ENCODE assay signal across 24 cellular contexts in genomic region chr3:123423026-123423425, GRCh38. TPM values are rescaled to one million over a fixed set of nuclear protein-coding genes. Genes with fewer than 3 reads are reported as not detected.
DNase-seq lines count a peak whose midpoint lies in the region; ATAC-seq lines count a peak whose summit lies in the region.
"Had no signal": no experiment of that assay in that cellular context is flagged by ENCODE, and none has a peak within 500 bp of the region (broad histone marks: within the 10 kb centered on the region; RNA-seq: fewer than 3 reads in every experiment).

No MANE protein-coding gene starts in this region.

- no peaks in the 10 kb centered on the region for H3K27me3 ChIP-seq in right cardiac atrium (ENCODE audit: control insufficient read depth, insufficient read depth)

- H3K4me1 Mint-ChIP-seq in activated CD8-positive, alpha-beta T cell treated with anti-CD3 and anti-CD28 coated beads, Interleukin-2, amount 10 ng/mL, durations not matched to agents 7 days and 5 days (ENCODE audit: low read depth) = no peaks in the 10 kb centered on the region
- H3K4me1 Mint-ChIP-seq: activated naive CD8-positive, alpha-beta T cell treated with anti-CD3 and anti-CD28 coated beads, Interleukin-2, amount 10 ng/mL, durations not matched to agents 7 days and 5 days; activated T-helper 17 cell treated with anti-CD3 and anti-CD28 coated beads, Interleukin-2, amount 50 U/mL, for 72 hours had no signal

- H3K36me3 Mint-ChIP-seq in activated CD8-positive, alpha-beta T cell treated with anti-CD3 and anti-CD28 coated beads, Interleukin-2, amount 10 ng/mL, durations not matched to agents 7 days and 5 days (ENCODE audit: low read depth) = no peaks in the 10 kb centered on the region
- H3K36me3 Mint-ChIP-seq: activated naive CD8-positive, alpha-beta T cell treated with anti-CD3 and anti-CD28 coated beads, Interleukin-2, amount 10 ng/mL, durations not matched to agents 7 days and 5 days had no signal

- no peak overlapping the region for H3K4me3 Mint-ChIP-seq in activated CD8-positive, alpha-beta T cell treated with anti-CD3 and anti-CD28 coated beads, Interleukin-2, amount 10 ng/mL, durations not matched to agents 7 days and 5 days
- H3K4me3 Mint-ChIP-seq: activated naive CD8-positive, alpha-beta T cell treated with anti-CD3 and anti-CD28 coated beads, Interleukin-2, amount 10 ng/mL, durations not matched to agents 7 days and 5 days; activated T-helper 17 cell treated with anti-CD3 and anti-CD28 coated beads, Interleukin-2, amount 50 U/mL, for 72 hours; CD4-positive, alpha-beta T cell; stimulated activated naive CD8-positive, alpha-beta T cell treated with anti-CD3 and anti-CD28 coated beads, Interleukin-15, amount 100 ng/mL, for 72 hours had no signal

- H3K4me3 ChIP-seq in right cardiac atrium (ENCODE audit: low read length) = no peak overlapping the region
- H3K4me3 ChIP-seq: lung had no signal

- H3K27ac ChIP-seq in cingulate gyrus (ENCODE audit: low read depth, low read length) (peak overlapping the region; percentile 92), right cardiac atrium (ENCODE audit: low read length) (peak overlapping the region; percentile 80)
- H3K27ac ChIP-seq: KMS-11 had no signal

- H3K9me3 ChIP-seq in right cardiac atrium (ENCODE audit: control insufficient read depth, low read length) = no peaks in the 10 kb centered on the region

- intact Hi-C loops in right cardiac atrium (cut with DNase I) = no loop called here

- H3K27me3 Mint-ChIP-seq in activated CD8-positive, alpha-beta T cell treated with anti-CD3 and anti-CD28 coated beads, Interleukin-2, amount 10 ng/mL, durations not matched to agents 7 days and 5 days (ENCODE audit: low read depth) = peaks cover 8% of the 10 kb centered on the region

- CTCF ChIA-PET in activated CD8-positive, alpha-beta T cell treated with anti-CD3 and anti-CD28 coated beads, Interleukin-2, amount 10 ng/mL, durations not matched to agents 7 days and 5 days (lab: Charles Lee) = no interaction called here

- 48% methylated on average over 12 of the region's 12 CpGs for whole genome bisulfite sequencing in right cardiac atrium

- peaks cover 13% of the 10 kb centered on the region for H3K4me1 ChIP-seq in right cardiac atrium (ENCODE audit: control insufficient read depth, insufficient read depth, low read length)

- ATAC-seq in right cardiac atrium (peak; percentile 47 to 52), HG02571 (IDR thresholded peaks at IDR 0.05; ENCODE audit: unreplicated experiment) (no peak)
- ATAC-seq in activated CD8-positive, alpha-beta T cell treated with anti-CD3 and anti-CD28 coated beads, Interleukin-2, amount 10 ng/mL, durations not matched to agents 7 days and 5 days = no peak
- ATAC-seq: activated T-helper 17 cell treated with anti-CD3 and anti-CD28 coated beads, Interleukin-2, amount 50 U/mL, for 72 hours had no signal

- POLR2A ChIA-PET in activated CD8-positive, alpha-beta T cell treated with anti-CD3 and anti-CD28 coated beads, Interleukin-2, amount 10 ng/mL, durations not matched to agents 7 days and 5 days (lab: Charles Lee) = no interaction called here

- peak; percentile 19 for DNase-seq in CD1c-positive myeloid dendritic cell (ENCODE audit: extremely low spot score)
- DNase-seq in right cardiac atrium = peak; percentile 47 to 80 (median 68)
- DNase-seq in renal cortical epithelial cell (ENCODE audit: low read depth) = peak; percentile 51
- no peak for DNase-seq in NAMALWA (ENCODE audit: low spot score)
- no peak for DNase-seq in activated CD8-positive, alpha-beta T cell treated with anti-CD3 and anti-CD28 coated beads, Interleukin-2, amount 10 ng/mL, durations not matched to agents 7 days and 5 days
- no peak for DNase-seq in D341Med (ENCODE audit: low spot score)
- DNase-seq: activated CD4-positive, alpha-beta T cell treated with anti-CD3 and anti-CD28 coated beads for 4 hours; activated naive CD8-positive, alpha-beta T cell treated with anti-CD3 and anti-CD28 coated beads, Interleukin-2, amount 10 ng/mL, durations not matched to agents 7 days and 5 days; CD4-positive, alpha-beta T cell; DMS79; erythroblast; NCI-H1105; NCI-H2081 treated with DMSO at 0.1 percent for 48 hours; NCI-H510A treated with DMSO at 0.1 percent for 48 hours; RPMI8226; stimulated activated CD4-positive, alpha-beta T cell treated with anti-CD3 and anti-CD28 coated beads, Interleukin-2, amount 100 ng/mL, for 48 hours; stimulated activated naive CD8-positive, alpha-beta T cell treated with anti-CD3 and anti-CD28 coated beads, Interleukin-15, amount 100 ng/mL, for 72 hours had no signal

- no peak overlapping the region for H3K27ac Mint-ChIP-seq in activated CD8-positive, alpha-beta T cell treated with anti-CD3 and anti-CD28 coated beads, Interleukin-2, amount 10 ng/mL, durations not matched to agents 7 days and 5 days
- H3K27ac Mint-ChIP-seq: activated naive CD8-positive, alpha-beta T cell treated with anti-CD3 and anti-CD28 coated beads, Interleukin-2, amount 10 ng/mL, durations not matched to agents 7 days and 5 days; activated T-helper 17 cell treated with anti-CD3 and anti-CD28 coated beads, Interleukin-2, amount 50 U/mL, for 72 hours; CD4-positive, alpha-beta T cell; stimulated activated naive CD8-positive, alpha-beta T cell treated with anti-CD3 and anti-CD28 coated beads, Interleukin-15, amount 100 ng/mL, for 72 hours had no signal

- H3K9me3 Mint-ChIP-seq in activated CD8-positive, alpha-beta T cell treated with anti-CD3 and anti-CD28 coated beads, Interleukin-2, amount 10 ng/mL, durations not matched to agents 7 days and 5 days (ENCODE audit: insufficient read depth) = no peaks in the 10 kb centered on the region
- H3K9me3 Mint-ChIP-seq: activated naive CD8-positive, alpha-beta T cell treated with anti-CD3 and anti-CD28 coated beads, Interleukin-2, amount 10 ng/mL, durations not matched to agents 7 days and 5 days; activated T-helper 17 cell treated with anti-CD3 and anti-CD28 coated beads, Interleukin-2, amount 50 U/mL, for 72 hours; CD4-positive, alpha-beta T cell; stimulated activated naive CD8-positive, alpha-beta T cell treated with anti-CD3 and anti-CD28 coated beads, Interleukin-15, amount 100 ng/mL, for 72 hours had no signal

RNA-seq across cellular contexts. Expression of gene ADCY5, which starts 25.9 kb away (rescaled TPM):
- 100 to 1,000 TPM; 125 to 220 (median 210) TPM for total RNA-seq in right cardiac atrium
- 90.4 TPM for polyA plus RNA-seq in right cardiac atrium
- total RNA-seq in renal cortical epithelial cell = 0.52 and 0.99 TPM in 2 replicates
- total RNA-seq in activated CD8-positive, alpha-beta T cell treated with anti-CD3 and anti-CD28 coated beads, Interleukin-2, amount 10 ng/mL, durations not matched to agents 7 days and 5 days = not detected
- total RNA-seq: activated naive CD8-positive, alpha-beta T cell treated with anti-CD3 and anti-CD28 coated beads, Interleukin-2, amount 10 ng/mL, durations not matched to agents 7 days and 5 days; activated T-helper 17 cell treated with anti-CD3 and anti-CD28 coated beads, Interleukin-2, amount 50 U/mL, for 72 hours; bronchial epithelial cell; CD4-positive, alpha-beta T cell; glomerular endothelial cell had no signal

Comparison
In these comparisons a context has a peak if more than half of its experiments do, and no peak if none do; other contexts are left out.
1. DNase-seq: peak in CD1c-positive myeloid dendritic cell (single experiment), right cardiac atrium (3 of 3) and renal cortical epithelial cell (single experiment); none in NAMALWA (single experiment), activated CD8-positive, alpha-beta T cell treated with anti-CD3 and anti-CD28 coated beads, Interleukin-2, amount 10 ng/mL, durations not matched to agents 7 days and 5 days (single experiment) and D341Med (single experiment).
2. ATAC-seq: peak in right cardiac atrium (2 of 2); none in HG02571 (single experiment) and activated CD8-positive, alpha-beta T cell treated with anti-CD3 and anti-CD28 coated beads, Interleukin-2, amount 10 ng/mL, durations not matched to agents 7 days and 5 days (single experiment).
3. RNA of gene ADCY5, which starts 25.9 kb away (total RNA-seq): 125 to 220 TPM in right cardiac atrium; 0.52 to 0.99 TPM in renal cortical epithelial cell and not detected in activated CD8-positive, alpha-beta T cell treated with anti-CD3 and anti-CD28 coated beads, Interleukin-2, amount 10 ng/mL, durations not matched to agents 7 days and 5 days; every median in the first group is over 10 times any median in the second.